Comparison of ENCODE assay signal across 8 cellular contexts in the genomic region with DNA sequence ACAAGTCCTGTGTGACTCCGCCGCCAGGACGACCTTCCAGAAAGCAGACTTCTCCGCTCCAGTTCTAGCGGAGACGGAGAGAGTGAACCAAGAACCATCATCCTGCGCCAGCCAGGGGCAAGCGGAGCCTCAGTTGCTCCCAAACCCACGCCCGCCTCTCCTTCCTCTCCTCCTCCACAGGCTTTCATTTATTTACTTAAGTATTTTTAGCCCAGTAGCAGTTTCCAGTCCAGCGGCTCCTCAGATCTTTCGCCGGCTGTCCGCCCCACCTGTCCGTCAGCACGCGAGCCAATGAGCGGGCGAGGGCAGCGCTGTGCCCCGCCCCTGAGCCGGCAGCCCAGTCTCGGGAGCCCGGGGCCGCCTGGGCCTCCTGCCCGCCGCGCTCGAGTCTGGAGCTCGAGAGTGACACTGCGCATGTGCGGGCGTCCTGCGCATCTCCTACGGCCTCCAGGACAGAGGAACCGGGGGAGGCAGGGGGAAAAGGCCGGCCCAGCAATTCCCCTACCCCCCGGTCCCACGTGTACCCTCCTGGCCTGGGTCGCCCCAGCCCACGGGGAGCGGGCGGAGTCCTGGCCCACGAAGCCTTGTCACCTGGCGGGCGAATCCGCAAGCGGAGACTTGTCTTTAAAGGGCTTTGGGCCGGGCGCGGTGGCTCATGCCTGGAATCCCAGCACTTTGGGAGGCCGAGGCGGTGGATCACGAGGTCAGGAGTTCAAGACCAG. TPM values are rescaled to one million over a fixed set of nuclear protein-coding genes. Genes with fewer than 3 reads are reported as not detected.
DNase-seq lines count a peak whose midpoint lies in the region; ATAC-seq and TF ChIP-seq lines count a peak whose summit lies in the region.

Gene FALEC, plus strand, starts transcription at position 425 of the 722 bp plus-strand sequence.

- peaks cover 0 to 7% (median 4%) of the 10 kb centered on the region in 4 donors for H3K4me1 ChIP-seq in Peyer's patch
- peaks cover 0 to 6% of the 10 kb centered on the region in 2 donors for H3K4me1 ChIP-seq in naive thymus-derived CD4-positive, alpha-beta T cell (ENCODE audit: control insufficient read depth in 2 of 2, insufficient read depth in 2 of 2, low read length in 2 of 2)

- H3K27me3 Mint-ChIP-seq in naive thymus-derived CD4-positive, alpha-beta T cell: no peaks in the 10 kb centered on the region
- H3K27me3 Mint-ChIP-seq in stimulated activated memory B cell treated with anti-CD40 and anti-IgM and Interleukin-4, amounts not matched to agents 10 μg/mL and 1 μg/mL and 100 μg/mL, for 72 hours: no peaks in the 10 kb centered on the region

- intact Hi-C loops in naive thymus-derived CD4-positive, alpha-beta T cell (cut with micrococcal nuclease): loop anchor here (1.0 to 5.0 kb wide), 4 partner anchors 28 to 258 kb away; partner anchors contain the start of genes TARS2 (in 2 of the 2) and CA14 (in 1 of the 2)

- no peaks in the 10 kb centered on the region for H3K27me3 ChIP-seq in Peyer's patch
- H3K27me3 ChIP-seq in naive thymus-derived CD4-positive, alpha-beta T cell (ENCODE audit: control insufficient read depth in 2 of 2, insufficient read depth in 2 of 2, low read length in 2 of 2): no peaks in the 10 kb centered on the region

- no peaks in the 10 kb centered on the region for H3K9me3 Mint-ChIP-seq in naive thymus-derived CD4-positive, alpha-beta T cell
- no peaks in the 10 kb centered on the region for H3K9me3 Mint-ChIP-seq in stimulated activated memory B cell treated with anti-CD40 and anti-IgM and Interleukin-4, amounts not matched to agents 10 μg/mL and 1 μg/mL and 100 μg/mL, for 72 hours

- peak within 1 kb of the TSS; percentile 48 for H3K27ac ChIP-seq in KOPT-K1 (ENCODE audit: low read depth, low read length, poor library complexity, severe bottlenecking)
- H3K27ac ChIP-seq in Peyer's patch: peak within 1 kb of the TSS; percentile 48 to 86 (median 81)
- H3K27ac ChIP-seq in naive thymus-derived CD4-positive, alpha-beta T cell (ENCODE audit: low read depth, low read length): peak within 1 kb of the TSS; percentile 64

- TF ChIP-seq CTCF in Peyer's patch (IDR thresholded peaks at IDR 0.05): peak in 3 of 6 experiments; percentile 16 to 33 (median 25)

- peak within 1 kb of the TSS; percentile 40 to 87 (median 76) for H3K27ac Mint-ChIP-seq in naive thymus-derived CD4-positive, alpha-beta T cell
- peak within 1 kb of the TSS; percentile 77 for H3K27ac Mint-ChIP-seq in stimulated activated memory B cell treated with anti-CD40 and anti-IgM and Interleukin-4, amounts not matched to agents 10 μg/mL and 1 μg/mL and 100 μg/mL, for 72 hours

- H3K36me3 Mint-ChIP-seq in naive thymus-derived CD4-positive, alpha-beta T cell: peaks cover 0 to 5% (median 0%) of the 10 kb centered on the region in 5 donors
- H3K36me3 Mint-ChIP-seq in stimulated activated memory B cell treated with anti-CD40 and anti-IgM and Interleukin-4, amounts not matched to agents 10 μg/mL and 1 μg/mL and 100 μg/mL, for 72 hours: peaks cover 27% of the 10 kb centered on the region

- peaks cover 9 to 17% (median 10%) of the 10 kb centered on the region in 7 donors for H3K4me1 Mint-ChIP-seq in naive thymus-derived CD4-positive, alpha-beta T cell
- peaks cover 29% of the 10 kb centered on the region for H3K4me1 Mint-ChIP-seq in stimulated activated memory B cell treated with anti-CD40 and anti-IgM and Interleukin-4, amounts not matched to agents 10 μg/mL and 1 μg/mL and 100 μg/mL, for 72 hours

- H3K9me3 ChIP-seq in KOPT-K1 (ENCODE audit: insufficient read depth, low read length, poor library complexity, severe bottlenecking): no peaks in the 10 kb centered on the region
- H3K9me3 ChIP-seq in Peyer's patch: no peaks in the 10 kb centered on the region
- H3K9me3 ChIP-seq in naive thymus-derived CD4-positive, alpha-beta T cell (ENCODE audit: control insufficient read depth in 2 of 3, low read length in 3 of 3): no peaks in the 10 kb centered on the region

- H3K4me3 Mint-ChIP-seq in naive thymus-derived CD4-positive, alpha-beta T cell: peak within 1 kb of the TSS; percentile 83 to 94 (median 90)
- H3K4me3 Mint-ChIP-seq in stimulated activated memory B cell treated with anti-CD40 and anti-IgM and Interleukin-4, amounts not matched to agents 10 μg/mL and 1 μg/mL and 100 μg/mL, for 72 hours: peak within 1 kb of the TSS; percentile 82

- peak within 1 kb of the TSS; percentile 53 to 68 (median 62) for H3K4me3 ChIP-seq in Peyer's patch
- H3K4me3 ChIP-seq in naive thymus-derived CD4-positive, alpha-beta T cell (ENCODE audit: low read length): peak within 1 kb of the TSS; percentile 58

- peak; percentile 89 for DNase-seq in DMS79 treated with DMSO at 0.1 percent for 48 hours (lab: John Stamatoyannopoulos, UW)
- peak; percentile 91 to 97 (median 96) for DNase-seq in Peyer's patch
- peak; percentile 85 for DNase-seq in activated T-helper 1 cell treated with Interleukin-2 at 50 U/mL for 16 hours (ENCODE audit: low read depth)
- DNase-seq in fibroblast of gingiva (ENCODE audit: low read depth): peak; percentile 96
- DNase-seq in naive thymus-derived CD4-positive, alpha-beta T cell: peak; percentile 81 to 94 (median 86)

- CTCF ChIA-PET in naive thymus-derived CD4-positive, alpha-beta T cell (lab: Charles Lee): interaction anchor here (0.6 to 1.4 kb wide), 8 partner anchors 10 to 404 kb away, joined by 3 to 8 read pairs (median 4); no protein-coding TSS in a partner anchor

- peak; percentile 93 for ATAC-seq in GM21786 (IDR thresholded peaks at IDR 0.05; ENCODE audit: unreplicated experiment)
- ATAC-seq in naive thymus-derived CD4-positive, alpha-beta T cell: peak; percentile 99
- peak; percentile 99 for ATAC-seq in stimulated activated memory B cell treated with anti-CD40 and anti-IgM and Interleukin-4, amounts not matched to agents 10 μg/mL and 1 μg/mL and 100 μg/mL, for 72 hours

- TF ChIP-seq POLR2A in Peyer's patch (IDR thresholded peaks at IDR 0.05): peak; percentile 15 to 23

- no peaks in the 10 kb centered on the region for H3K36me3 ChIP-seq in KOPT-K1 (ENCODE audit: insufficient read depth, low read length)
- peaks cover 0 to 5% (median 0%) of the 10 kb centered on the region in 3 donors for H3K36me3 ChIP-seq in Peyer's patch
- H3K36me3 ChIP-seq in naive thymus-derived CD4-positive, alpha-beta T cell (ENCODE audit: control insufficient read depth in 2 of 3, insufficient read depth in 3 of 3, low read length in 3 of 3): no peaks in the 10 kb centered on the region

- POLR2A ChIA-PET in naive thymus-derived CD4-positive, alpha-beta T cell (lab: Charles Lee): interaction anchor here (0.6 to 2.7 kb wide), 18 partner anchors 26 to 308 kb away, joined by 3 to 16 read pairs (median 3); partner anchors contain the start of genes ENSA, PRPF3, RPRD2 and TARS2

RNA-seq across cellular contexts. Expression of gene FALEC, which starts in this region (rescaled TPM):
- total RNA-seq in Peyer's patch: not detected
- total RNA-seq in naive thymus-derived CD4-positive, alpha-beta T cell: 1 to 10 TPM in 1 of 5 experiments, under 1 TPM in 1, not detected in 3; 0.44 to 2.5 TPM
- polyA plus RNA-seq in naive thymus-derived CD4-positive, alpha-beta T cell: under 1 TPM in 1 of 2 donors, not detected in 1; 0.76 TPM

Comparison
In these comparisons a context has a peak if more than half of its experiments do, and no peak if none do; other contexts are left out.
1. Peak in every context shown above with its lines: DNase-seq, ATAC-seq, H3K4me3 ChIP-seq and H3K27ac ChIP-seq.
2. Peak in DNase-seq, H3K4me3 ChIP-seq and H3K27ac ChIP-seq in Peyer's patch; RNA of the gene not detected or under 1 TPM.